Comparison of ENCODE assay signal across 14 cellular contexts in the genomic region with DNA sequence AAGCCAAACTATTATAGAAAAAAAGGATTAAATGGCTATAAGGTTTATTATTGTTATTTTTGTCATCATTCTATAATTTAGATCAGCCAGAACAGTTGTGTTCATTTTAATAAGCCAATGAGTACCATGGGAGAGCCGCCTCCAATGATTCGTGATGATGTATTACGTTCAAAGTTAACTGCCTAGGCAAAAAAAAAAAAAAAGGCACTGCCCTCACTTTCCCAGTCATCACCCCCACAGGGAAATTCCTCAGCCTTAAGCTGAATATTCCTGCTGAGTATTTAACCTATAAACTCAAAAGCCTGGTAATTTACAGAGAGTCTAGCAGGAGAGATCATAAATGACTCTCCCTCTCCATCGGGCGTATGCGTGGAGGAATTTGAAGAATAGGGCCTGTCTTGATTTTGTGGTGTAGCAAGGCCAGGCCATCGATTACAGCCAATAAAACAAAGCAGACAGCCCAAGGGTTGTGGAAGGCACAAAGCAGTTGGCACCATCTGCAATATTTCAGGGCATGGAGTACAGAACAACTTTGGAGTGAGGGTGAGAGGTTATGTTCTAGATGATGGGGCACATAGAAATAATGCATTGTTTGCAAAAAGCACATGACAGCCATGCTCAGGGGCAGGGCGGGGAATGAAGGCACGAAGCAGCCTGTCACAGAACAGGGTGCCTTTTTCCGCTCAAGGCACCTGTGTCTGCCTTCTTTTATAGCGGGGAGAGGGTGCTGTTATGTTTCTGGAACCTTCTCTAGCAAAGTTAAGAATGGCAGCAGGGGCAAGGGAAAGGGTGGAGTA.
"Had no signal": no experiment of that assay in that cellular context is flagged by ENCODE, and none has a peak within 500 bp of the region (broad histone marks: within the 10 kb centered on the region; RNA-seq: fewer than 3 reads in every experiment).

No MANE protein-coding gene starts in this region.

- H3K27me3 ChIP-seq: adrenal gland, esophagus squamous epithelium, pancreas had no signal

- DNase-seq: activated CD4-positive, alpha-beta T cell treated with anti-CD3 and anti-CD28 coated beads, Interleukin-2, amount 10 ng/mL, durations not matched to agents 24 days and 14 days; activated CD4-positive, CD25-positive, alpha-beta regulatory T cell; activated CD8-positive, alpha-beta memory T cell treated with anti-CD3 and anti-CD28 coated beads, Interleukin-2, amount 50 U/mL, for 4 hours; activated CD8-positive, alpha-beta T cell treated with anti-CD3 and anti-CD28 coated beads, Interleukin-2, amount 10 ng/mL, durations not matched to agents 7 days and 5 days; activated effector memory CD4-positive, alpha-beta T cell treated with anti-CD3 and anti-CD28 coated beads, Interleukin-2, amount 50 U/mL, for 16 hours; activated T-cell treated with anti-CD3 and anti-CD28 coated beads, Interleukin-2, amount 50 U/mL, for 48 hours; adrenal gland; esophagus squamous epithelium; naive B cell; pancreas had no signal

- H3K9me3 Mint-ChIP-seq: activated naive CD4-positive, alpha-beta T cell treated with anti-CD3 and anti-CD28 coated beads, Interleukin-2, amount 50 U/mL, for 24 hours had no signal

- H3K4me1 Mint-ChIP-seq: activated CD4-positive, alpha-beta T cell treated with anti-CD3 and anti-CD28 coated beads, Interleukin-2, amount 10 ng/mL, durations not matched to agents 24 days and 14 days; activated naive CD4-positive, alpha-beta T cell treated with anti-CD3 and anti-CD28 coated beads, Interleukin-2, amount 50 U/mL, for 24 hours had no signal

- H3K9me3 ChIP-seq: adrenal gland, pancreas, thoracic aorta had no signal

- H3K4me1 ChIP-seq: adrenal gland, esophagus squamous epithelium, foreskin keratinocyte, pancreas had no signal

- H3K27ac ChIP-seq: adrenal gland, esophagus squamous epithelium, foreskin keratinocyte, pancreas, thoracic aorta had no signal

- H3K36me3 Mint-ChIP-seq: stimulated activated effector memory CD8-positive, alpha-beta T cell treated with anti-CD3 and anti-CD28 coated beads, Interleukin-12 subunit alpha, Interleukin-12 subunit beta, amount 100 ng/mL, for 72 hours had no signal

- H3K4me3 Mint-ChIP-seq: activated CD4-positive, alpha-beta T cell treated with anti-CD3 and anti-CD28 coated beads, Interleukin-2, amount 10 ng/mL, durations not matched to agents 24 days and 14 days; activated CD8-positive, alpha-beta T cell treated with anti-CD3 and anti-CD28 coated beads, Interleukin-2, amount 10 ng/mL, durations not matched to agents 7 days and 5 days; activated naive CD4-positive, alpha-beta T cell treated with anti-CD3 and anti-CD28 coated beads, Interleukin-2, amount 50 U/mL, for 24 hours; naive B cell; stimulated activated effector memory CD8-positive, alpha-beta T cell treated with anti-CD3 and anti-CD28 coated beads, Interleukin-12 subunit alpha, Interleukin-12 subunit beta, amount 100 ng/mL, for 72 hours had no signal

- H3K27me3 Mint-ChIP-seq: activated CD4-positive, alpha-beta T cell treated with anti-CD3 and anti-CD28 coated beads, Interleukin-2, amount 10 ng/mL, durations not matched to agents 24 days and 14 days; activated naive CD4-positive, alpha-beta T cell treated with anti-CD3 and anti-CD28 coated beads, Interleukin-2, amount 50 U/mL, for 24 hours had no signal

- H3K4me3 ChIP-seq: adrenal gland, esophagus squamous epithelium, pancreas, thoracic aorta had no signal

- H3K36me3 ChIP-seq: adrenal gland, esophagus squamous epithelium, pancreas, thoracic aorta had no signal

- H3K27ac Mint-ChIP-seq: activated CD4-positive, alpha-beta T cell treated with anti-CD3 and anti-CD28 coated beads, Interleukin-2, amount 10 ng/mL, durations not matched to agents 24 days and 14 days; activated CD8-positive, alpha-beta T cell treated with anti-CD3 and anti-CD28 coated beads, Interleukin-2, amount 10 ng/mL, durations not matched to agents 7 days and 5 days; activated naive CD4-positive, alpha-beta T cell treated with anti-CD3 and anti-CD28 coated beads, Interleukin-2, amount 50 U/mL, for 24 hours; stimulated activated effector memory CD8-positive, alpha-beta T cell treated with anti-CD3 and anti-CD28 coated beads, Interleukin-12 subunit alpha, Interleukin-12 subunit beta, amount 100 ng/mL, for 72 hours had no signal
